In genomic region chr2:187586091-187586632, GRCh38 we compare ENCODE assay signal across 8 cellular contexts. TPM values are rescaled to one million over a fixed set of nuclear protein-coding genes. Genes with fewer than 3 reads are reported as not detected.
DNase-seq lines count a peak whose midpoint lies in the region; ATAC-seq and TF ChIP-seq lines count a peak whose summit lies in the region.

No MANE protein-coding gene starts in this region.

- CTCF ChIA-PET in mammary epithelial cell (lab: Charles Lee; ENCODE audit: low non-redundant PET) = no interaction called here

- no peaks in the 10 kb centered on the region for H4K20me1 ChIP-seq in mammary epithelial cell (ENCODE audit: insufficient read depth, low read length)

- H3K4me2 ChIP-seq in mammary epithelial cell (ENCODE audit: insufficient read depth, low read depth, low read length) = peak overlapping the region; percentile 43

- no peak overlapping the region for H3K9ac ChIP-seq in mammary epithelial cell (ENCODE audit: insufficient read depth, low read length)

- BruUV-seq in mammary epithelial cell (replicated peaks; lab: Mats Ljungman, UMichigan) = no TSS peak

- ATAC-seq in GM21619 (IDR thresholded peaks at IDR 0.05; ENCODE audit: unreplicated experiment) (peak; percentile 85), Right ventricle myocardium inferior (no peak)

- TF ChIP-seq CTCF in mammary epithelial cell (conservative IDR thresholded peaks at IDR 0.05 in 1 of 2, IDR thresholded peaks at IDR 0.05 in 1 of 2; ENCODE audit: extremely low read depth in 1 of 2, insufficient read depth in 1 of 2, low read depth in 1 of 2, low read length in 2 of 2) = no peak

- intact Hi-C loops in mammary epithelial cell (cut with micrococcal nuclease) = loop anchor here (10.0 kb wide), 1 partner anchor 721 kb away; no protein-coding TSS in a partner anchor
- intact Hi-C loops in Right ventricle myocardium inferior (cut with DNase I) = loop anchor here (5.0 to 10.0 kb wide), 3 partner anchors 259 to 921 kb away; no protein-coding TSS in a partner anchor

- peaks cover 2% of the 10 kb centered on the region for H3K27me3 ChIP-seq in mammary epithelial cell (ENCODE audit: insufficient read depth, low read length)

- no peak overlapping the region for H3K4me3 ChIP-seq in mammary epithelial cell (replicated peaks in 1 of 3; ENCODE audit: insufficient read depth in 1 of 3, low read depth in 2 of 3, low read length in 3 of 3)

- peaks cover 6% of the 10 kb centered on the region for H3K4me1 ChIP-seq in mammary epithelial cell (ENCODE audit: insufficient read depth, low read length)

- dilution Hi-C loops in mammary epithelial cell (cut with HindIII; ENCODE audit: low sequenced_read_pairs) = loop anchor here (5.0 kb wide), 2 partner anchors 69 to 256 kb away; no protein-coding TSS in a partner anchor

- WGBS in mammary epithelial cell (ENCODE audit: low coverage, missing lambda C conversion rate) = 74% methylated on average over 3 of the region's 3 CpGs

- no peaks in the 10 kb centered on the region for H3K36me3 ChIP-seq in mammary epithelial cell (ENCODE audit: insufficient read depth, low read length)

- no peak overlapping the region for H3K27ac ChIP-seq in mammary epithelial cell (ENCODE audit: insufficient read depth, low read depth, low read length)

- in situ Hi-C loops in mammary epithelial cell (cut with MboI; ENCODE audit: low sequenced_read_pairs in 2 of 2) = loop anchor here in 1 of 2 donors (25.0 kb wide), 2 partner anchors 251 to 926 kb away; no protein-coding TSS in a partner anchor

- DNase-seq in EH (ENCODE audit: low read depth) (peak; percentile 34), M059J (ENCODE audit: low read depth) (peak; percentile 42), mammary epithelial cell (peak; percentile 62), D341Med (ENCODE audit: low spot score) (no peak), Right ventricle myocardium inferior (ENCODE audit: missing footprints) (no peak), NCI-H82 (lab: John Stamatoyannopoulos, UW) (no peak)
- DNase-seq in NK-92 treated with Interleukin-12 subunit alpha and Interleukin-12 subunit beta, amount 100 ng/mL, for 24 hours (lab: John Stamatoyannopoulos, UW) = no peak

- no peak overlapping the region for H2AFZ ChIP-seq in mammary epithelial cell (ENCODE audit: low read depth, low read length)

- no peaks in the 10 kb centered on the region for H3K79me2 ChIP-seq in mammary epithelial cell (ENCODE audit: insufficient read depth, low read length)

- H3K9me3 ChIP-seq in mammary epithelial cell (replicated peaks; ENCODE audit: insufficient read depth, low read length) = no peaks in the 10 kb centered on the region

RNA-seq across cellular contexts. Expression of gene TFPI, which starts 31.9 kb away (rescaled TPM):
- total RNA-seq in M059J (2014; rRNA removed; shearing (Covaris generic)) = 74.7 and 113 TPM in 2 replicates
- total RNA-seq in mammary epithelial cell (under 1 TPM in 1 of 2 donors, not detected in 1; 0.33 TPM), Right ventricle myocardium inferior (33.6 TPM)
- polyA plus RNA-seq in mammary epithelial cell = 0.50 TPM
- polyA minus RNA-seq in mammary epithelial cell = not detected

Comparison
In these comparisons a context has a peak if more than half of its experiments do, and no peak if none do; other contexts are left out.
1. DNase-seq: peak in EH (single experiment), M059J (single experiment) and mammary epithelial cell (single experiment); none in NK-92 treated with Interleukin-12 subunit alpha and Interleukin-12 subunit beta, amount 100 ng/mL, for 24 hours (single experiment), D341Med (single experiment), Right ventricle myocardium inferior (single experiment) and NCI-H82 (single experiment).
2. RNA of gene TFPI, which starts 31.9 kb away (total RNA-seq): 74.7 to 113 TPM in M059J and 33.6 TPM in Right ventricle myocardium inferior (single experiment); 0.33 TPM in mammary epithelial cell; every median in the first group is over 10 times any median in the second.